In the genomic region with DNA sequence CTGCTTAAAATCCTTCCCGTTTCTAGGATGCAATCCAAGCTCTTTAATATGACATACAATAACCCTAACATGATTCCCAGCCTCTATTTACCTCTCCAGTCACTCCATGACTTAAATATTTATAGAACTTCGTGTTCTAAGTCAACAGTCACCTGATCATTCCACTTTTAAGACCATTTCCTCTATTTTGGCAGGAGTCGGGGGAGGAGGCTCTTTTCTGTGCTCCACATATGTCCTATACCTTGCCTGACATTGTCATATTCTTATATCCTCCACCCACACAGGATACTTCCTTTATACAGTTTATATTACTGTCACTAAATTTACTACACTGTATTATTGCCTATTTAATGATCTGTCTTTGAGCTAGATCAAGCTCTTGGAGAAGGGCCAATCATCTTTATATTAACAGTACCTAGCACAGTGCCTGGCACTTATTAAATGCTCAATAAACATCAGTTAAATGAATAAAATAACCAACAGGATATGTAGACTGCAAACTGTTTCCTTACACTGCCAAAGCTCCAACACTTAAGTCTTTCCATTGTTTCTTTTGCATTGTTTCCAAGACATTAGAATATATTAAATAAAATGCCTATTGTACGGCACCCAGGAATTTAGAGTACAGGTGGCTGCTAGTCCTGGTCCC, we compare ENCODE assay signal across 9 cellular contexts. TPM values are rescaled to one million over a fixed set of nuclear protein-coding genes. Genes with fewer than 3 reads are reported as not detected.
DNase-seq lines count a peak whose midpoint lies in the region; ATAC-seq and TF ChIP-seq lines count a peak whose summit lies in the region.
"Had no signal": no experiment of that assay in that cellular context is flagged by ENCODE, and none has a peak within 500 bp of the region (broad histone marks: within the 10 kb centered on the region; RNA-seq: fewer than 3 reads in every experiment).

No MANE protein-coding gene starts in this region.

- peaks cover 77% of the 10 kb centered on the region for H3K79me2 ChIP-seq in SK-N-SH (ENCODE audit: insufficient read depth)

- H3K27ac Mint-ChIP-seq in stimulated activated effector memory CD8-positive, alpha-beta T cell treated with anti-CD3 and anti-CD28 coated beads, Interleukin-12 subunit alpha, Interleukin-12 subunit beta, amount 100 ng/mL, for 72 hours: peak overlapping the region; percentile 59

- TF ChIP-seq POLR2A in esophagus squamous epithelium (IDR thresholded peaks at IDR 0.05): no peak

- peak overlapping the region; percentile 79 for H3K4me2 ChIP-seq in SK-N-SH

- intact Hi-C loops in esophagus squamous epithelium (cut with DNase I): no loop called here

- H3K4me1 ChIP-seq in SK-N-SH (ENCODE audit: control insufficient read depth in 1 of 2, insufficient read depth in 2 of 2, low read depth in 1 of 2, low read length in 1 of 2) (peaks cover 12 to 17% of the 10 kb centered on the region in 2 experiments; a peak in 3 of 4 replicates), esophagus squamous epithelium (peaks cover 10 to 84% (median 37%) of the 10 kb centered on the region in 3 donors)

- H3F3A ChIP-seq in SK-N-SH (replicated peaks; ENCODE audit: insufficient read depth): no peaks in the 10 kb centered on the region

- no peaks in the 10 kb centered on the region for H3K9me3 ChIP-seq in SK-N-SH
- no peaks in the 10 kb centered on the region for H3K9me3 ChIP-seq in esophagus squamous epithelium

- peaks cover 49% of the 10 kb centered on the region for H3K36me3 Mint-ChIP-seq in stimulated activated effector memory CD8-positive, alpha-beta T cell treated with anti-CD3 and anti-CD28 coated beads, Interleukin-12 subunit alpha, Interleukin-12 subunit beta, amount 100 ng/mL, for 72 hours

- TF ChIP-seq EP300 in SK-N-SH (IDR thresholded peaks at IDR 0.05; ENCODE audit: borderline replicate concordance in 1 of 2, low read depth in 1 of 2, low read length in 1 of 2): no peak

- TF ChIP-seq CTCF in SK-N-SH (IDR thresholded peaks at IDR 0.05) (no peak), esophagus squamous epithelium (IDR thresholded peaks at IDR 0.05) (no peak)

- no peak for TF ChIP-seq RAD21 in SK-N-SH (IDR thresholded peaks at IDR 0.05; ENCODE audit: low read length)

- no peak overlapping the region for H2AFZ ChIP-seq in SK-N-SH (ENCODE audit: low read depth)

- H3K9ac ChIP-seq in SK-N-SH: no peak overlapping the region

- ATAC-seq in SK-N-SH treated with all-trans-retinoic acid at 6 μM for 48 hours (no peak), HG03442 (IDR thresholded peaks at IDR 0.05; ENCODE audit: unreplicated experiment) (no peak)
- ATAC-seq in stimulated activated effector memory CD8-positive, alpha-beta T cell treated with anti-CD3 and anti-CD28 coated beads, Interleukin-12 subunit alpha, Interleukin-12 subunit beta, amount 100 ng/mL, for 72 hours: no peak

- H3K36me3 ChIP-seq in SK-N-SH (replicated peaks in 1 of 2; ENCODE audit: control insufficient read depth in 1 of 2, insufficient read depth in 2 of 2, low read length in 1 of 2): no peaks in the 10 kb centered on the region
- H3K36me3 ChIP-seq in esophagus squamous epithelium: no peaks in the 10 kb centered on the region

- H3K4me3 ChIP-seq in SK-N-SH (ENCODE audit: low read depth in 2 of 2, low read length in 1 of 2) (no peak overlapping the region), esophagus squamous epithelium (peak overlapping the region in 3 of 4 donors; percentile 96 to 98 (median 98))

- CTCF ChIA-PET in SK-N-SH (lab: Yijun Ruan, JAX): no interaction called here

- H3K27me3 ChIP-seq in SK-N-SH (ENCODE audit: insufficient read depth): no peaks in the 10 kb centered on the region
- H3K27me3 ChIP-seq in esophagus squamous epithelium: no peaks in the 10 kb centered on the region

- no peaks in the 10 kb centered on the region for H3K9me2 ChIP-seq in SK-N-SH

- H3K4me3 Mint-ChIP-seq in stimulated activated effector memory CD8-positive, alpha-beta T cell treated with anti-CD3 and anti-CD28 coated beads, Interleukin-12 subunit alpha, Interleukin-12 subunit beta, amount 100 ng/mL, for 72 hours: peak overlapping the region; percentile 97

- H3K27ac ChIP-seq in SK-N-SH (ENCODE audit: low read depth in 2 of 2, low read length in 1 of 2) (no peak overlapping the region), esophagus squamous epithelium (peak overlapping the region in 2 of 4 donors; percentile 98 to 100)

- peaks cover 70% of the 10 kb centered on the region for H3K4me1 Mint-ChIP-seq in stimulated activated effector memory CD8-positive, alpha-beta T cell treated with anti-CD3 and anti-CD28 coated beads, Interleukin-12 subunit alpha, Interleukin-12 subunit beta, amount 100 ng/mL, for 72 hours

- H3K9me3 Mint-ChIP-seq in stimulated activated effector memory CD8-positive, alpha-beta T cell treated with anti-CD3 and anti-CD28 coated beads, Interleukin-12 subunit alpha, Interleukin-12 subunit beta, amount 100 ng/mL, for 72 hours: no peaks in the 10 kb centered on the region

- DNase-seq in SK-N-SH (no peak), OCI-M1 (lab: John Stamatoyannopoulos, UW) (peak; percentile 44), esophagus squamous epithelium (lab: John Stamatoyannopoulos, UW) (no peak), epidermal melanocyte (ENCODE audit: insufficient read length, low spot score) (no peak)
- no peak for DNase-seq in stimulated activated effector memory CD8-positive, alpha-beta T cell treated with anti-CD3 and anti-CD28 coated beads, Interleukin-12 subunit alpha, Interleukin-12 subunit beta, amount 100 ng/mL, for 72 hours (ENCODE audit: low spot score in 2 of 2)
- no peak for DNase-seq in stimulated activated naive CD4-positive, alpha-beta T cell treated with Interleukin-2 at 50 U/mL for 16 hours (lab: John Stamatoyannopoulos, UW)
- DNase-seq: islet precursor cell had no signal

- 79% methylated on average over 4 of the region's 4 CpGs for WGBS in SK-N-SH (ENCODE audit: low lambda C conversion rate)
- 21 to 23% methylated on average over 4 of the region's 4 CpGs for WGBS in esophagus squamous epithelium, 2 donors

- POLR2A ChIA-PET in SK-N-SH (lab: Yijun Ruan, JAX): no interaction called here

- H4K20me1 ChIP-seq in SK-N-SH (ENCODE audit: insufficient read depth): peaks cover 68% of the 10 kb centered on the region

TF ChIP-seq in SK-N-SH, 30 proteins besides CTCF, POLR2A, EP300 and RAD21 (continues in another document):
- TF ChIP-seq MXI1 (IDR thresholded peaks at IDR 0.05; ENCODE audit: low read depth, low read length) (no peak), RCOR1 (IDR thresholded peaks at IDR 0.05; ENCODE audit: low read length) (no peak), SMC3 (IDR thresholded peaks at IDR 0.05; ENCODE audit: low read depth, low read length) (no peak), NFIC (IDR thresholded peaks at IDR 0.05; ENCODE audit: borderline replicate concordance) (no peak), FOXM1 (IDR thresholded peaks at IDR 0.05; ENCODE audit: low read depth) (no peak), SIN3A (IDR thresholded peaks at IDR 0.05; ENCODE audit: borderline replicate concordance, low read depth, low read length) (no peak), GATA2 (CRISPR knock-in tag; IDR thresholded peaks at IDR 0.05) (no peak), TAF1 (IDR thresholded peaks at IDR 0.05; ENCODE audit: borderline replicate concordance, low read depth, low read length) (no peak), CHD2 (IDR thresholded peaks at IDR 0.05; ENCODE audit: low read length, partially characterized antibody) (no peak)

TF ChIP-seq in SK-N-SH treated with all-trans-retinoic acid at 6 μM for 48 hours, 23 proteins besides CTCF, POLR2A, EP300 and RAD21 (continues in another document):
- no peak for TF ChIP-seq ZC3H10 (CRISPR knock-in tag; IDR thresholded peaks at IDR 0.05)
- no peak for TF ChIP-seq ZFP30 (CRISPR knock-in tag; IDR thresholded peaks at IDR 0.05)
- TF ChIP-seq CSDC2 (CRISPR knock-in tag; IDR thresholded peaks at IDR 0.05): no peak
- no peak for TF ChIP-seq ARNTL (CRISPR knock-in tag; IDR thresholded peaks at IDR 0.05; ENCODE audit: borderline replicate concordance, low read depth)
- TF ChIP-seq, protein P1, sequence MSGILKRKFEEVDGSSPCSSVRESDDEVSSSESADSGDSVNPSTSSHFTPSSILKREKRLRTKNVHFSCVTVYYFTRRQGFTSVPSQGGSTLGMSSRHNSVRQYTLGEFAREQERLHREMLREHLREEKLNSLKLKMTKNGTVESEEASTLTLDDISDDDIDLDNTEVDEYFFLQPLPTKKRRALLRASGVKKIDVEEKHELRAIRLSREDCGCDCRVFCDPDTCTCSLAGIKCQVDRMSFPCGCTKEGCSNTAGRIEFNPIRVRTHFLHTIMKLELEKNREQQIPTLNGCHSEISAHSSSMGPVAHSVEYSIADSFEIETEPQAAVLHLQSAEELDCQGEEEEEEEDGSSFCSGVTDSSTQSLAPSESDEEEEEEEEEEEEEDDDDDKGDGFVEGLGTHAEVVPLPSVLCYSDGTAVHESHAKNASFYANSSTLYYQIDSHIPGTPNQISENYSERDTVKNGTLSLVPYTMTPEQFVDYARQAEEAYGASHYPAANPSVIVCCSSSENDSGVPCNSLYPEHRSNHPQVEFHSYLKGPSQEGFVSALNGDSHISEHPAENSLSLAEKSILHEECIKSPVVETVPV (CRISPR knock-in tag; IDR thresholded peaks at IDR 0.05): no peak
- no peak for TF ChIP-seq OSR1 (CRISPR knock-in tag; IDR thresholded peaks at IDR 0.05)
- TF ChIP-seq RARB (CRISPR knock-in tag; IDR thresholded peaks at IDR 0.05): no peak

RNA-seq across cellular contexts. Expression of a gene that starts 2.7 kb away (rescaled TPM):
- polyA plus RNA-seq in SK-N-SH (2012; rRNA removed): 101 and 124 TPM in 2 replicates
- polyA plus RNA-seq in SK-N-SH (2012; cell fraction: cytosol; rRNA removed): 44.7 and 72.0 TPM in 2 replicates
- 644 and 785 TPM in 2 replicates for polyA plus RNA-seq in SK-N-SH (2012; cell fraction: nucleus; rRNA removed)
- 100 to 1,000 TPM in 1 of 4 donors, 10 to 100 TPM in 3; 29.1 to 111 (median 47.3) TPM for total RNA-seq in esophagus squamous epithelium

RNA-seq across cellular contexts. Expression of a gene that starts 29.8 kb away (rescaled TPM):
- polyA plus RNA-seq in SK-N-SH (2012; rRNA removed): 2.8 and 3.0 TPM in 2 replicates
- polyA plus RNA-seq in SK-N-SH (2012; cell fraction: cytosol; rRNA removed): 3.7 and 4.4 TPM in 2 replicates
- polyA plus RNA-seq in SK-N-SH (2012; cell fraction: nucleus; rRNA removed): 2.7 and 3.6 TPM in 2 replicates
- total RNA-seq in esophagus squamous epithelium: 10 to 100 TPM; 14.9 to 29.1 (median 15.8) TPM

Comparison
In these comparisons a context has a peak if more than half of its experiments do, and no peak if none do; other contexts are left out.
1. H3K4me3 ChIP-seq: peak in esophagus squamous epithelium (3 of 4); none in SK-N-SH (0 of 2).